In the genomic region with DNA sequence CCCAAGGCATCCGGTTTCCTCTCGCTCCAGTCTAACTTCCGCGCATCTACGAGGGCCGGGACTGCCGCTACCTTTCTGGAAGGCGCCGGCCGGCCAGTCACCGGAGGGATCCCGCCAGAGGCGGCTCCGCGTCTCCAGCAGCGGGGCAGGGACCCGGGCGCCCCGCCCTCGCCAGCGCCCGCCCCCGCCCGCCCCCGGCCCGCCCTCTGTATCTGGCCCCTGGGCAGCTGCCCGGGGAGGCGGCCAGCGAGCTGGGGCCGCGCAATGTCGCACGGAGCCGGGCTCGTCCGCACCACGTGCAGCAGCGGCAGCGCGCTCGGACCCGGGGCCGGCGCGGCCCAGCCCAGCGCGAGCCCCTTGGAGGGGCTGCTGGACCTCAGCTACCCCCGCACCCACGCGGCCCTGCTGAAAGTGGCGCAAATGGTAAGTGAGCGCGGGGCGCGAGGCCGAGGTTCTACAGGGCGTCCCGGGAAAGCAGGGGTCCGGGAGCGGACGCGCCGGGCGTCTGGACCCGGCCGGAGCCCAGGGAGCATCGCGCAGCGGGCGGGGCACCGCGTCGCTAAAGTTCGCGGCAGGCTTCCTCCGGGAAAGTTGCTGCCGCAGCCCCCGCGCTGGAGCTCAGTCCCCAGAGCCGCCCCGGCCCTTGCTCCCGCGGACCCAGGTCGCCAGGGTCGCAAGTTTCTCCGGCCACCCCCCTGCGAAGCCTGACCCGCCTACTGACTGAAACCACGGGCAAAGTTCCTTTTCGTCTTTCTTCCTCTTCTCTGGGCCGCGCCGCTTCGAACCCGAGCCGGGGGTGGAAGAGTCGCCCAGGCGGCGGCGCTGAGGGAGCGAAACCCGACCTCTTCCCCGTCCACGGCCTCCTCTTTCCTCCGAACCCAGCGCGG, we compare ENCODE assay signal across 1 cellular context.
A peak's percentile ranks its signal among the peaks of the same experiment; 100 is the strongest.
TF ChIP-seq lines count a peak whose summit lies in the region.

A gene with protein sequence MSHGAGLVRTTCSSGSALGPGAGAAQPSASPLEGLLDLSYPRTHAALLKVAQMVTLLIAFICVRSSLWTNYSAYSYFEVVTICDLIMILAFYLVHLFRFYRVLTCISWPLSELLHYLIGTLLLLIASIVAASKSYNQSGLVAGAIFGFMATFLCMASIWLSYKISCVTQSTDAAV (plus strand): TSS at position 211 of the 887 bp plus-strand sequence. CDS start 54 bp downstream, at position 265.

TF ChIP-seq in HepG2, 621 proteins besides CTCF, POLR2A, EP300 and RAD21 (continued from another document):
- TF ChIP-seq, protein P1, sequence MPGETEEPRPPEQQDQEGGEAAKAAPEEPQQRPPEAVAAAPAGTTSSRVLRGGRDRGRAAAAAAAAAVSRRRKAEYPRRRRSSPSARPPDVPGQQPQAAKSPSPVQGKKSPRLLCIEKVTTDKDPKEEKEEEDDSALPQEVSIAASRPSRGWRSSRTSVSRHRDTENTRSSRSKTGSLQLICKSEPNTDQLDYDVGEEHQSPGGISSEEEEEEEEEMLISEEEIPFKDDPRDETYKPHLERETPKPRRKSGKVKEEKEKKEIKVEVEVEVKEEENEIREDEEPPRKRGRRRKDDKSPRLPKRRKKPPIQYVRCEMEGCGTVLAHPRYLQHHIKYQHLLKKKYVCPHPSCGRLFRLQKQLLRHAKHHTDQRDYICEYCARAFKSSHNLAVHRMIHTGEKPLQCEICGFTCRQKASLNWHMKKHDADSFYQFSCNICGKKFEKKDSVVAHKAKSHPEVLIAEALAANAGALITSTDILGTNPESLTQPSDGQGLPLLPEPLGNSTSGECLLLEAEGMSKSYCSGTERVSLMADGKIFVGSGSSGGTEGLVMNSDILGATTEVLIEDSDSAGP (CRISPR knock-in tag; IDR thresholded peaks at IDR 0.05; ENCODE audit: borderline replicate concordance) = peak; percentile 71
- TF ChIP-seq, protein P2, sequence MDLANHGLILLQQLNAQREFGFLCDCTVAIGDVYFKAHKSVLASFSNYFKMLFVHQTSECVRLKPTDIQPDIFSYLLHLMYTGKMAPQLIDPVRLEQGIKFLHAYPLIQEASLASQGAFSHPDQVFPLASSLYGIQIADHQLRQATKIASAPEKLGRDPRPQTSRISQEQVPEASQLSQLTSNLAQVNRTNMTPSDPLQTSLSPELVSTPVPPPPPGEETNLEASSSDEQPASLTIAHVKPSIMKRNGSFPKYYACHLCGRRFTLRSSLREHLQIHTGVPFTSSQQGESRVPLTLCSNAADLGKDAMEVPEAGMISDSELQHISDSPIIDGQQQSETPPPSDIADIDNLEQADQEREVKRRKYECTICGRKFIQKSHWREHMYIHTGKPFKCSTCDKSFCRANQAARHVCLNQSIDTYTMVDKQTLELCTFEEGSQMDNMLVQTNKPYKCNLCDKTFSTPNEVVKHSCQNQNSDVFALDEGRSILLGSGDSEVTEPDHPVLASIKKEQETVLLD (CRISPR knock-in tag; IDR thresholded peaks at IDR 0.05; ENCODE audit: low read depth) = peak; percentile 59; the same call in 1 of the 2 replicates
- TF ChIP-seq RFXANK (CRISPR knock-in tag; IDR thresholded peaks at IDR 0.05) (no peak), RBM39 (IDR thresholded peaks at IDR 0.05; ENCODE audit: low read depth, low read length, poor library complexity, severe bottlenecking) (peak; percentile 59), ZKSCAN8 (CRISPR knock-in tag; IDR thresholded peaks at IDR 0.05; ENCODE audit: borderline replicate concordance) (no peak), MTA1 (CRISPR knock-in tag; IDR thresholded peaks at IDR 0.05; ENCODE audit: borderline replicate concordance) (0 out of 2 replicates have a peak, but pooled peaks have one; percentile 16), MED8 (CRISPR knock-in tag; IDR thresholded peaks at IDR 0.05; ENCODE audit: insufficient replicate concordance) (no peak), RCOR2 (CRISPR knock-in tag; IDR thresholded peaks at IDR 0.05) (no peak), MEIS2 (CRISPR knock-in tag; IDR thresholded peaks at IDR 0.05) (peak; percentile 44; the same call in 1 of the 2 replicates), YY1 (IDR thresholded peaks at IDR 0.05; ENCODE audit: insufficient read depth, insufficient replicate concordance, low read depth, low read length) (peak; percentile 45), GATA4 (IDR thresholded peaks at IDR 0.05; ENCODE audit: borderline replicate concordance, low read depth) (peak; percentile 31; the same call in 1 of the 2 replicates)
- TF ChIP-seq, protein P3, sequence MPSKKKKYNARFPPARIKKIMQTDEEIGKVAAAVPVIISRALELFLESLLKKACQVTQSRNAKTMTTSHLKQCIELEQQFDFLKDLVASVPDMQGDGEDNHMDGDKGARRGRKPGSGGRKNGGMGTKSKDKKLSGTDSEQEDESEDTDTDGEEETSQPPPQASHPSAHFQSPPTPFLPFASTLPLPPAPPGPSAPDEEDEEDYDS (CRISPR knock-in tag; IDR thresholded peaks at IDR 0.05) = no peak
- TF ChIP-seq, protein P4, sequence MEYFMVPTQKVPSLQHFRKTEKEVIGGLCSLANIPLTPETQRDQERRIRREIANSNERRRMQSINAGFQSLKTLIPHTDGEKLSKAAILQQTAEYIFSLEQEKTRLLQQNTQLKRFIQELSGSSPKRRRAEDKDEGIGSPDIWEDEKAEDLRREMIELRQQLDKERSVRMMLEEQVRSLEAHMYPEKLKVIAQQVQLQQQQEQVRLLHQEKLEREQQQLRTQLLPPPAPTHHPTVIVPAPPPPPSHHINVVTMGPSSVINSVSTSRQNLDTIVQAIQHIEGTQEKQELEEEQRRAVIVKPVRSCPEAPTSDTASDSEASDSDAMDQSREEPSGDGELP (IDR thresholded peaks at IDR 0.05; ENCODE audit: borderline replicate concordance, low read depth) = no peak
